In genomic region chr15:82045892-82046667, GRCh38 we compare ENCODE assay signal across 8 cellular contexts. TPM values are rescaled to one million over a fixed set of nuclear protein-coding genes. Genes with fewer than 3 reads are reported as not detected.
DNase-seq lines count a peak whose midpoint lies in the region; ATAC-seq, FAIRE-seq and TF ChIP-seq lines count a peak whose summit lies in the region.

Gene MEX3B (minus strand): TSS chr15:82046018. CDS start chr15:82045705, 313 bp downstream.

- TF ChIP-seq CTCF in upper lobe of left lung (IDR thresholded peaks at IDR 0.05) = no peak

- ATAC-seq in HG02885 (IDR thresholded peaks at IDR 0.05; ENCODE audit: poor library complexity, unreplicated experiment) = peak; percentile 83
- ATAC-seq in left cardiac atrium = peak; percentile 85 to 90
- ATAC-seq in upper lobe of left lung (ENCODE audit: low FRiP score in 2 of 2) = peak; percentile 86 to 93

- intact Hi-C loops in left cardiac atrium (cut with DNase I) = loop anchor here in 1 of 2 donors (5.0 to 10.0 kb wide), 2 partner anchors 121 to 564 kb away; no protein-coding TSS in a partner anchor
- intact Hi-C loops in posterior vena cava (cut with DNase I) = loop anchor here in 1 of 2 donors (5.0 kb wide), 1 partner anchor 564 kb away; no protein-coding TSS in a partner anchor

- peaks cover 5% of the 10 kb centered on the region for H3K4me1 Mint-ChIP-seq in T-helper 1 cell treated with Interleukin-12 subunit alpha and Interleukin-12 subunit beta and Interleukin-4 antibody, amounts not matched to agents 30 μg/mL and 1 μg/mL, for 36 hours (ENCODE audit: low read depth)

- 1% methylated on average over 17 to 29 of the region's 68 CpGs for WGBS in upper lobe of left lung, 2 donors

- no peaks in the 10 kb centered on the region for H3K9me3 ChIP-seq in upper lobe of left lung

- peaks cover 18 to 29% (median 28%) of the 10 kb centered on the region in 4 donors for H3K4me1 ChIP-seq in upper lobe of left lung

- no peaks in the 10 kb centered on the region for H3K36me3 ChIP-seq in upper lobe of left lung

- H3K36me3 Mint-ChIP-seq in T-helper 1 cell treated with Interleukin-12 subunit alpha and Interleukin-12 subunit beta and Interleukin-4 antibody, amounts not matched to agents 30 μg/mL and 1 μg/mL, for 36 hours (ENCODE audit: low read depth) = no peaks in the 10 kb centered on the region

- FAIRE-seq in GM12891 (lab: Jason Lieb, UNC) = peak; percentile 91

- H3K27me3 Mint-ChIP-seq in T-helper 1 cell treated with Interleukin-12 subunit alpha and Interleukin-12 subunit beta and Interleukin-4 antibody, amounts not matched to agents 30 μg/mL and 1 μg/mL, for 36 hours (ENCODE audit: low read depth) = peaks cover 38% of the 10 kb centered on the region

- DNase-seq in GM12891 (ENCODE audit: insufficient read length, low spot score) = peak; percentile 82
- DNase-seq in NCI-H146 treated with DMSO at 0.1 percent for 48 hours (lab: John Stamatoyannopoulos, UW; ENCODE audit: unreplicated experiment) = peak; percentile 88
- DNase-seq in amygdala (lab: John Stamatoyannopoulos, UW) = peak; percentile 38 to 98 (median 93)
- DNase-seq in left cardiac atrium = peak; percentile 97
- DNase-seq in posterior vena cava (ENCODE audit: low spot score) = peak; percentile 98
- DNase-seq in upper lobe of left lung = peak; percentile 97 to 98

- peak in 1 of 4 donors; percentile 23 for TF ChIP-seq EP300 in upper lobe of left lung (IDR thresholded peaks at IDR 0.05)

- H3K4me3 Mint-ChIP-seq in T-helper 1 cell treated with Interleukin-12 subunit alpha and Interleukin-12 subunit beta and Interleukin-4 antibody, amounts not matched to agents 30 μg/mL and 1 μg/mL, for 36 hours = peak within 1 kb of the TSS; percentile 90

- H3K4me3 ChIP-seq in upper lobe of left lung = peak within 1 kb of the TSS; percentile 62 to 87 (median 82)

- no peaks in the 10 kb centered on the region for H3K9me3 Mint-ChIP-seq in T-helper 1 cell treated with Interleukin-12 subunit alpha and Interleukin-12 subunit beta and Interleukin-4 antibody, amounts not matched to agents 30 μg/mL and 1 μg/mL, for 36 hours

- TF ChIP-seq POLR2A in GM12891 (IDR thresholded peaks at IDR 0.05; ENCODE audit: low read depth, low read length) (no peak), upper lobe of left lung (IDR thresholded peaks at IDR 0.05) (no peak)

- peak within 1 kb of the TSS; percentile 77 for H3K27ac Mint-ChIP-seq in T-helper 1 cell treated with Interleukin-12 subunit alpha and Interleukin-12 subunit beta and Interleukin-4 antibody, amounts not matched to agents 30 μg/mL and 1 μg/mL, for 36 hours

- peak within 1 kb of the TSS; percentile 81 to 93 (median 86) for H3K27ac ChIP-seq in upper lobe of left lung

- peaks cover 0 to 3% (median 0%) of the 10 kb centered on the region in 4 donors for H3K27me3 ChIP-seq in upper lobe of left lung

TF ChIP-seq in GM12891, 5 proteins besides CTCF, POLR2A, EP300 and RAD21:
- TF ChIP-seq SPI1 (IDR thresholded peaks at IDR 0.05; ENCODE audit: low read depth, low read length) (no peak), POU2F2 (IDR thresholded peaks at IDR 0.05; ENCODE audit: low read depth, low read length) (no peak), POLR2AphosphoS5 (IDR thresholded peaks at IDR 0.05; ENCODE audit: low read depth, low read length) (no peak), PAX5 (IDR thresholded peaks at IDR 0.05; ENCODE audit: insufficient read depth, low read length, severe bottlenecking) (no peak), TAF1 (IDR thresholded peaks at IDR 0.05; ENCODE audit: low read depth, low read length) (no peak)

RNA-seq across cellular contexts. Expression of gene MEX3B, which starts in this region (rescaled TPM):
- not detected for polyA plus RNA-seq in GM12891 (2012; ENCODE audit: low read depth, missing spikeins)
- total RNA-seq in left cardiac atrium (1 to 10 TPM; 2.0 to 2.2 TPM), posterior vena cava (1 to 10 TPM; 2.4 to 2.7 TPM), upper lobe of left lung (1 to 10 TPM in 5 of 6 donors, under 1 TPM in 1; 0.76 to 4.2 (median 2.0) TPM)

Comparison
In these comparisons a context has a peak if more than half of its experiments do, and no peak if none do; other contexts are left out.
1. Peak in every context shown above with its lines: DNase-seq, ATAC-seq, H3K4me3 ChIP-seq and H3K27ac ChIP-seq.